ENCODE assay signal across 8 cellular contexts in genomic region chr21:44153214-44153888, GRCh38. TPM values are rescaled to one million over a fixed set of nuclear protein-coding genes. Genes with fewer than 3 reads are reported as not detected.
DNase-seq lines count a peak whose midpoint lies in the region; ATAC-seq and TF ChIP-seq lines count a peak whose summit lies in the region.
"Not testable (repeated sequence)": the region's sequence is repeated elsewhere in the genome, so short reads cannot be mapped to it uniquely, and the experiment has no call there.

No MANE protein-coding gene starts in this region.

- H4K20me1 ChIP-seq in GM23338 (replicated peaks; ENCODE audit: insufficient read depth); PC-3 (ENCODE audit: low read length): not testable (repeated sequence)

- in situ Hi-C loops in brain microvascular endothelial cell (cut with HindIII; ENCODE audit: low pct_ligation_motif_present, low sequenced_read_pairs): not testable (repeated sequence)

- H3K4me2 ChIP-seq in GM23338; PC-3 (ENCODE audit: low read length): not testable (repeated sequence)

- H3K27me3 ChIP-seq in BE2C; GM23338 (ENCODE audit: insufficient read depth); PC-3 (ENCODE audit: low read length); brain microvascular endothelial cell (replicated peaks); lower lobe of right lung (ENCODE audit: low read depth): not testable (repeated sequence)

- not testable (repeated sequence) for H3K36me3 Mint-ChIP-seq in GM23338 (ENCODE audit: low read depth)

- not testable (repeated sequence) for H3K79me2 ChIP-seq in GM23338 (replicated peaks; ENCODE audit: insufficient read depth); PC-3 (ENCODE audit: low read length)

- DNase-seq in BE2C: peak; percentile 28
- DNase-seq in GM23338 (ENCODE audit: low spot score); PC-3; stimulated activated naive CD8-positive, alpha-beta T cell treated with anti-CD3 and anti-CD28 coated beads, Interleukin-15, amount 100 ng/mL, for 72 hours: not testable (repeated sequence)
- peak; percentile 47 to 65 for DNase-seq in activated T-cell treated with anti-CD3 and anti-CD28 coated beads, Interleukin-2, amount 50 U/mL, for 48 hours
- peak; percentile 4 for DNase-seq in brain microvascular endothelial cell
- peak; percentile 58 for DNase-seq in Right ventricle myocardium inferior (ENCODE audit: missing footprints)
- peak; percentile 47 for DNase-seq in lower lobe of right lung

- H3K4me3 ChIP-seq in BE2C (ENCODE audit: low read depth, low read length); GM23338; PC-3 (ENCODE audit: low read length); brain microvascular endothelial cell (ENCODE audit: low read depth, low read length); lower lobe of right lung: not testable (repeated sequence)

- H3K4me3 Mint-ChIP-seq in GM23338; stimulated activated naive CD8-positive, alpha-beta T cell treated with anti-CD3 and anti-CD28 coated beads, Interleukin-15, amount 100 ng/mL, for 72 hours: not testable (repeated sequence)

- ATAC-seq in GM23338 (peak; percentile 75), PC-3 (peak; percentile 85), Right ventricle myocardium inferior (peak; percentile 78), lower lobe of right lung (peak; percentile 20 to 46)
- peak; percentile 52 for ATAC-seq in stimulated activated naive CD8-positive, alpha-beta T cell treated with anti-CD3 and anti-CD28 coated beads, Interleukin-15, amount 100 ng/mL, for 72 hours

- H3K36me3 ChIP-seq in BE2C; GM23338 (ENCODE audit: insufficient read depth); PC-3 (ENCODE audit: low read depth, low read length); brain microvascular endothelial cell (replicated peaks); lower lobe of right lung: not testable (repeated sequence)

- not testable (repeated sequence) for H3F3A ChIP-seq in GM23338 (replicated peaks; ENCODE audit: low read depth); PC-3 (ENCODE audit: low read length, unreplicated experiment)

- not testable (repeated sequence) for TF ChIP-seq CTCF in BE2C (IDR thresholded peaks at IDR 0.05; ENCODE audit: low read depth, low read length); GM23338 (conservative IDR thresholded peaks at IDR 0.05; ENCODE audit: low read depth in 2 of 2); PC-3 (conservative IDR thresholded peaks at IDR 0.05; ENCODE audit: low read depth, low read length); brain microvascular endothelial cell (IDR thresholded peaks at IDR 0.05; ENCODE audit: low read depth, low read length, missing control alignments); lower lobe of right lung (IDR thresholded peaks at IDR 0.05)

- not testable (repeated sequence) for H3K4me1 ChIP-seq in BE2C; GM23338 (ENCODE audit: insufficient read depth); PC-3 (ENCODE audit: insufficient read depth, low read length); lower lobe of right lung

- not testable (repeated sequence) for H3K9me3 Mint-ChIP-seq in GM23338; stimulated activated naive CD8-positive, alpha-beta T cell treated with anti-CD3 and anti-CD28 coated beads, Interleukin-15, amount 100 ng/mL, for 72 hours

- H3K9ac ChIP-seq in PC-3 (ENCODE audit: low read length): not testable (repeated sequence)

- POLR2A ChIA-PET in PC-3 (lab: Charles Lee; ENCODE audit: unreplicated experiment): not testable (repeated sequence)

- not testable (repeated sequence) for BruUV-seq in PC-3 (replicated peaks; lab: Mats Ljungman, UMichigan)

- intact Hi-C loops in PC-3 (cut with micrococcal nuclease); Right ventricle myocardium inferior (cut with DNase I); lower lobe of right lung (cut with DNase I): not testable (repeated sequence)

- H3K27ac Mint-ChIP-seq in GM23338; stimulated activated naive CD8-positive, alpha-beta T cell treated with anti-CD3 and anti-CD28 coated beads, Interleukin-15, amount 100 ng/mL, for 72 hours: not testable (repeated sequence)

- H2AFZ ChIP-seq in GM23338; PC-3 (ENCODE audit: low read length): not testable (repeated sequence)

- H3K9me2 ChIP-seq in GM23338 (ENCODE audit: insufficient read depth); PC-3 (replicated peaks; ENCODE audit: low read length): not testable (repeated sequence)

- CTCF ChIA-PET in PC-3 (lab: Charles Lee): not testable (repeated sequence)

- H3K27me3 Mint-ChIP-seq in GM23338 (ENCODE audit: insufficient read depth, low read depth, poor library complexity); stimulated activated naive CD8-positive, alpha-beta T cell treated with anti-CD3 and anti-CD28 coated beads, Interleukin-15, amount 100 ng/mL, for 72 hours: not testable (repeated sequence)

- H3K9me3 ChIP-seq in BE2C; PC-3 (ENCODE audit: low read length); lower lobe of right lung: not testable (repeated sequence)

- not testable (repeated sequence) for H3K4me1 Mint-ChIP-seq in GM23338; stimulated activated naive CD8-positive, alpha-beta T cell treated with anti-CD3 and anti-CD28 coated beads, Interleukin-15, amount 100 ng/mL, for 72 hours

- not testable (repeated sequence) for H3K27ac ChIP-seq in GM23338 (ENCODE audit: low read depth); PC-3 (ENCODE audit: low read length); brain microvascular endothelial cell; lower lobe of right lung

RNA-seq across cellular contexts. Expression of gene GATD3, which starts 19.9 kb away (rescaled TPM):
- 74.7 TPM for polyA plus RNA-seq in BE2C (2012; ENCODE audit: insufficient read depth, insufficient read length, low read depth)
- total RNA-seq in GM23338 (2014; rRNA removed; shearing (Covaris generic)): 43.4 and 58.4 TPM in 2 replicates
- 37.5 and 44.1 TPM in 2 replicates for polyA plus RNA-seq in GM23338 (2016; fragmentation: Nextera tagmentation; extraction: Ambion mirVana)
- total RNA-seq in PC-3 (2014; rRNA removed): 14.4 and 33.9 TPM in 2 replicates
- total RNA-seq in Right ventricle myocardium inferior: 143 TPM
- 37.1 TPM for total RNA-seq in lower lobe of right lung

RNA-seq across cellular contexts. Expression of gene PWP2, which starts 46.2 kb away (rescaled TPM):
- polyA plus RNA-seq in BE2C (2012; ENCODE audit: insufficient read depth, insufficient read length, low read depth): 33.2 TPM
- 59.2 and 64.9 TPM in 2 replicates for total RNA-seq in GM23338 (2014; rRNA removed; shearing (Covaris generic))
- polyA plus RNA-seq in GM23338 (2016; fragmentation: Nextera tagmentation; extraction: Ambion mirVana): 17.6 and 18.2 TPM in 2 replicates
- total RNA-seq in PC-3 (2014; rRNA removed) (8.2 and 17.0 TPM in 2 replicates), Right ventricle myocardium inferior (8.1 TPM), lower lobe of right lung (10.9 TPM)

Comparison
In these comparisons a context has a peak if more than half of its experiments do, and no peak if none do; other contexts are left out.
1. ATAC-seq: peak in every context shown above with its lines; median percentile 85 in PC-3; 78 in Right ventricle myocardium inferior; 75 in GM23338; 52 in stimulated activated naive CD8-positive, alpha-beta T cell treated with anti-CD3 and anti-CD28 coated beads, Interleukin-15, amount 100 ng/mL, for 72 hours; 33 in lower lobe of right lung.